20 cellular contexts compared by ENCODE assay signal in the genomic region with DNA sequence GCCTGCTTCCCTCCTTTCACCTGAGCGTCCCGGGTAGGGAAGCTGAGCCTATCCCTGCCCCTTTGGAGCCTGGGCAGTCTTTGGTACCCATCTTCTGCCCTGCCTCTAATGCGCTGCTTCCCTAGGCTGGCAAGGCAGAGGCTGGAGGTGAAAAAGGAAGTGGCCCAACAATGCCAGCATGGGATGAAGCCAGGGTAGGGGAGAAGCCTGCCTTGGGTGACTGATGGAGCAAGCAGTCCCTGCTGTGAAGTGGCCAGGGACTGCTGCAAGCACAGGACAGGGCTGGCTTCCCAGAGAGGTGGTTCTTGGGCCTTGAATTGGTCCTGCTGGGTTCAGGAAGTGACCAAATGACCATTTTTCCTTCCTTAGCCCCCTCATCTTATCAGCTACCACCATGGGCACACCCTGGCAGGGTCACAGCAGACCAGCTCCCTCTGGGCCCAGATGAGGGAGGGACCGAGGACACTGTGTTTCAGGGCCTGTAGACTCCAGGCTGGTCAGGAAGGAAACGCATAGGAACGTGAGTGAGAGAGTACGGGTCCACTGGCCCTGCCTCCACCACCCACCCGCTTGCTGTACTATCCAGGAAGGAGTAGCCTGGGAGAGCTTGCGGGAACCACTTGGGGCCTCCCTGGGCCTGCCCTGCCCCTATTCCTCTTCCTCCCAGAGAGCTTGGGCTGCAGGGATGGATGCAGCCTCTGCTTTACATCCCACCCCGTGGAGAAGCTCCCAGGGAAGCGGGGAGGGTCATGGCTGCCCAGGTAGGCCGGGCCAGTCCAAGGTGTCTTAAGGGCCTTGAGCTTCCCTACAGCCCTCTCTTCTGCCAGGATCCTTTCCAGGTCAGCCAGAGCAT.
DNase-seq lines count a peak whose midpoint lies in the region; ATAC-seq, FAIRE-seq and TF ChIP-seq lines count a peak whose summit lies in the region.
"Had no signal": no experiment of that assay in that cellular context is flagged by ENCODE, and none has a peak within 500 bp of the region (broad histone marks: within the 10 kb centered on the region; RNA-seq: fewer than 3 reads in every experiment).

No MANE protein-coding gene starts in this region.

- in situ Hi-C loops in gastrocnemius medialis (cut with MboI; ENCODE audit: low sequenced_read_pairs in 4 of 4) = no loop called here

- H3K79me2 ChIP-seq in keratinocyte (ENCODE audit: control insufficient read depth, insufficient read depth, low read length) = peaks cover 85% of the 10 kb centered on the region

- dilution Hi-C loops in keratinocyte (cut with MboI; ENCODE audit: extremely low pct_ligation_motif_present, low sequenced_read_pairs) = no loop called here

- H3K36me3 ChIP-seq in cardiac muscle cell = no peaks in the 10 kb centered on the region
- peaks cover 11 to 29% of the 10 kb centered on the region in 2 experiments for H3K36me3 ChIP-seq in keratinocyte (ENCODE audit: control insufficient read depth in 2 of 2, extremely low read depth in 1 of 2, insufficient read depth in 2 of 2, low read length in 2 of 2)
- peaks cover 0 to 9% of the 10 kb centered on the region in 2 donors for H3K36me3 ChIP-seq in gastrocnemius medialis
- H3K36me3 ChIP-seq in aorta (ENCODE audit: control insufficient read depth in 1 of 2, insufficient read depth in 2 of 2, low read length in 1 of 2) = no peaks in the 10 kb centered on the region

- no peaks in the 10 kb centered on the region for H3K27me3 ChIP-seq in cardiac muscle cell
- no peaks in the 10 kb centered on the region for H3K27me3 ChIP-seq in keratinocyte (ENCODE audit: control insufficient read depth, extremely low read depth, insufficient read depth, low read length)
- H3K27me3 ChIP-seq in gastrocnemius medialis = no peaks in the 10 kb centered on the region
- no peaks in the 10 kb centered on the region for H3K27me3 ChIP-seq in aorta (ENCODE audit: control insufficient read depth in 1 of 2, insufficient read depth in 2 of 2, low read length in 1 of 2)
- H3K27me3 ChIP-seq: brain microvascular endothelial cell had no signal

- TF ChIP-seq POLR2A in gastrocnemius medialis (IDR thresholded peaks at IDR 0.05) = peak in 1 of 2 donors; percentile 24

- TF ChIP-seq CTCF in cardiac muscle cell (IDR thresholded peaks at IDR 0.05; ENCODE audit: low read depth, low read length) (no peak), keratinocyte (optimal IDR thresholded peaks at IDR 0.05 in 1 of 3, IDR thresholded peaks at IDR 0.05 in 1 of 3, conservative IDR thresholded peaks at IDR 0.05 in 1 of 3; ENCODE audit: extremely low read depth in 1 of 3, insufficient read depth in 2 of 3, low read length in 3 of 3) (no peak), gastrocnemius medialis (IDR thresholded peaks at IDR 0.05 in 4 of 5, conservative IDR thresholded peaks at IDR 0.05 in 1 of 5) (no peak)

- H3K27ac ChIP-seq in cardiac muscle cell (peak overlapping the region; percentile 40), keratinocyte (ENCODE audit: control insufficient read depth, insufficient read depth, low read length) (peak overlapping the region; percentile 56), gastrocnemius medialis (peak overlapping the region in 3 of 4 donors; percentile 72 to 91 (median 77)), aorta (ENCODE audit: low read depth in 1 of 2, low read length in 2 of 2) (peak overlapping the region in 1 of 2 donors; percentile 18)
- H3K27ac ChIP-seq: brain microvascular endothelial cell, SK-N-MC had no signal

- H3K4me3 ChIP-seq in cardiac muscle cell = no peak overlapping the region
- H3K4me3 ChIP-seq in keratinocyte (ENCODE audit: control insufficient read depth in 2 of 3, extremely low read depth in 1 of 3, insufficient read depth in 2 of 3, low read depth in 1 of 3, low read length in 3 of 3) = peak overlapping the region in 1 of 3 experiments; percentile 19
- no peak overlapping the region for H3K4me3 ChIP-seq in gastrocnemius medialis
- H3K4me3 ChIP-seq in aorta (ENCODE audit: low read length in 2 of 2) = no peak overlapping the region
- H3K4me3 ChIP-seq: HAP-1, K562, SK-N-MC had no signal

- no peaks in the 10 kb centered on the region for H3K9me3 ChIP-seq in cardiac muscle cell (ENCODE audit: low read depth)
- no peaks in the 10 kb centered on the region for H3K9me3 ChIP-seq in keratinocyte (ENCODE audit: control insufficient read depth, low read depth, low read length)
- H3K9me3 ChIP-seq in gastrocnemius medialis = no peaks in the 10 kb centered on the region
- no peaks in the 10 kb centered on the region for H3K9me3 ChIP-seq in aorta (ENCODE audit: control insufficient read depth, low read length)
- H3K9me3 ChIP-seq: HAP-1 had no signal

- peak overlapping the region; percentile 71 for H3K4me2 ChIP-seq in keratinocyte (ENCODE audit: control insufficient read depth, extremely low read depth, insufficient read depth, low read depth, low read length)

- peaks cover 6% of the 10 kb centered on the region for H3K4me1 ChIP-seq in cardiac muscle cell (ENCODE audit: low read depth)
- H3K4me1 ChIP-seq in keratinocyte (ENCODE audit: control insufficient read depth, extremely low read depth, insufficient read depth, low read length) = peaks cover 23% of the 10 kb centered on the region
- H3K4me1 ChIP-seq in gastrocnemius medialis = peaks cover 76 to 82% of the 10 kb centered on the region in 2 donors
- H3K4me1 ChIP-seq in aorta (ENCODE audit: control insufficient read depth in 1 of 2, insufficient read depth in 2 of 2, low read length in 2 of 2) = peaks cover 0 to 7% of the 10 kb centered on the region in 2 donors
- H3K4me1 ChIP-seq: HAP-1 had no signal

- peaks cover 11% of the 10 kb centered on the region for H3K9me1 ChIP-seq in keratinocyte (ENCODE audit: control insufficient read depth, extremely low read depth, insufficient read depth, low read length)

- peak overlapping the region; percentile 60 for H3K9ac ChIP-seq in keratinocyte (ENCODE audit: control insufficient read depth, extremely low read depth, insufficient read depth, low read length)

- intact Hi-C loops in Right ventricle myocardium inferior (cut with DNase I) = no loop called here
- intact Hi-C loops in gastrocnemius medialis (cut with DNase I; ENCODE audit: low total_unique reads) = no loop called here
- intact Hi-C loops in aorta (cut with DNase I) = no loop called here

- DNase-seq in cardiac muscle cell (ENCODE audit: low read depth in 1 of 2, low spot score in 1 of 2) (no peak), Right ventricle myocardium inferior (ENCODE audit: missing footprints) (no peak), keratinocyte (ENCODE audit: low read depth, low spot score) (no peak), gastrocnemius medialis (no peak), aorta (no peak)
- DNase-seq in stimulated activated CD4-positive, alpha-beta T cell treated with anti-CD3 and anti-CD28 coated beads, Interleukin-1b, Interleukin-23, amount 100 ng/mL, for 48 hours = no peak
- DNase-seq: activated CD4-positive, CD25-positive, alpha-beta regulatory T cell treated with anti-CD3 and anti-CD28 coated beads, Interleukin-2, amount 50 U/mL, for 72 hours; activated naive CD8-positive, alpha-beta T cell treated with anti-CD3 and anti-CD28 coated beads for 36 hours; brain microvascular endothelial cell; islet precursor cell; NCI-H1048; NCI-H2171; PC-3; stimulated activated naive CD8-positive, alpha-beta T cell treated with anti-CD3 and anti-CD28 coated beads, Interleukin-15, Interleukin-2, amounts not matched to agents 100 U/mL and 50 U/mL, for 24 hours had no signal

- ATAC-seq in Right ventricle myocardium inferior (no peak), gastrocnemius medialis (peak; percentile 26 to 28), aorta (ENCODE audit: low FRiP score) (peak; percentile 19), HG03108 (IDR thresholded peaks at IDR 0.05; ENCODE audit: unreplicated experiment) (no peak), GM19328 (IDR thresholded peaks at IDR 0.05; ENCODE audit: unreplicated experiment) (no peak)
- ATAC-seq: K562; PC-3; stimulated activated naive CD8-positive, alpha-beta T cell treated with anti-CD3 and anti-CD28 coated beads, Interleukin-15, Interleukin-2, amounts not matched to agents 100 U/mL and 50 U/mL, for 24 hours had no signal

- FAIRE-seq in keratinocyte (lab: Jason Lieb, UNC) = no peak
- FAIRE-seq: D721Med, K562 had no signal

- 48% methylated on average over 12 of the region's 12 CpGs for WGBS in aorta, 2 donors

- no peaks in the 10 kb centered on the region for H4K20me1 ChIP-seq in keratinocyte (ENCODE audit: control insufficient read depth, extremely low read depth, insufficient read depth, low read length)

- no peak overlapping the region for H2AFZ ChIP-seq in keratinocyte (ENCODE audit: control insufficient read depth, low read length)

Comparison
In these comparisons a context has a peak if more than half of its experiments do, and no peak if none do; other contexts are left out.
1. ATAC-seq: peak in gastrocnemius medialis (2 of 2) and aorta (single experiment); none in Right ventricle myocardium inferior (single experiment), HG03108 (single experiment) and GM19328 (single experiment).